ENCODE assay signal across 20 cellular contexts in the genomic region with DNA sequence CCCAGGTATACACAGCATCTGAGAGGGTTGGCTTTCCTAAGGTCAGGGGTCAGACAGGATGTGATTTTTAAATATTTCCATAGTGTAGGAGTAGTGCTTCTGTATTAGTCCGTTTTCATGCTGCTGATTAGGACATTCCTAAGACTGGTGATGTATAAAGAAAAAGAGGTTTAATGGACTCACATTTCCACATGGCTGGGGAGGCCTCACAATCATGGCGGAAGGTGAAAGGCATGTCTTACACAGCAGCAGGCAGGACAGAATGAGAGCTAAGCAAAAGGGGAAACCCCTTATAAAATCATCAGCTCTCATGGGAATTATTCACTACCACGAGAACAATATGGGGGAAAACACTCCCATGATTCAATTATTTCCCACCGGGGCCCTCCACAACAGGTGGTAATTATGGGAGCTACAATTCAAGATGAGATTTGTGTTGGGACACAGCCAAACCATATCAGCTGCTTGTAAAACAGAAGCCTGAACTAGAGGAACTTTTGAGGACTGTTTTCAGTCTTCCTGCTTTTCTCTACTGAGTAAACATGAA.
DNase-seq lines count a peak whose midpoint lies in the region; ATAC-seq and TF ChIP-seq lines count a peak whose summit lies in the region.
"Had no signal": no experiment of that assay in that cellular context is flagged by ENCODE, and none has a peak within 500 bp of the region (broad histone marks: within the 10 kb centered on the region; RNA-seq: fewer than 3 reads in every experiment).

No MANE protein-coding gene starts in this region.

- H3K79me2 ChIP-seq in mesendoderm (ENCODE audit: control insufficient read depth, insufficient read depth, low read length), result no peaks in the 10 kb centered on the region

- no peaks in the 10 kb centered on the region for H3K79me1 ChIP-seq in mesendoderm (ENCODE audit: low read length)

- no peak overlapping the region for H3K4ac ChIP-seq in mesendoderm (ENCODE audit: low read depth, low read length)

- H2AK5ac ChIP-seq in mesendoderm (ENCODE audit: low read length), result no peak overlapping the region

- no peak for ATAC-seq in GM18867 (IDR thresholded peaks at IDR 0.05; ENCODE audit: unreplicated experiment)
- ATAC-seq: activated CD4-positive, CD25-positive, alpha-beta regulatory T cell treated with anti-CD3 and anti-CD28 coated beads, Interleukin-2, amount 50 U/mL, for 24 hours; HepG2; sciatic nerve had no signal

- H3K56ac ChIP-seq in mesendoderm (ENCODE audit: low read length), result no peak overlapping the region

- H3K27ac ChIP-seq in BLaER1 (no peak overlapping the region), HEK293 (ENCODE audit: extremely low read depth, low read depth, low read length) (no peak overlapping the region), SK-N-MC (no peak overlapping the region), mesendoderm (ENCODE audit: low read depth, low read length) (no peak overlapping the region)
- H3K27ac ChIP-seq: esophagus muscularis mucosa, suprapubic skin had no signal

- no peaks in the 10 kb centered on the region for H3K27me3 ChIP-seq in BLaER1
- H3K27me3 ChIP-seq in mesendoderm (ENCODE audit: insufficient read depth, low read length, poor library complexity), result no peaks in the 10 kb centered on the region
- H3K27me3 ChIP-seq: esophagus muscularis mucosa, suprapubic skin had no signal

- no peak for TF ChIP-seq CTCF in HEK293 (tag by site-specific recombination; IDR thresholded peaks at IDR 0.05)

- H3K4me3 ChIP-seq in BLaER1, result no peak overlapping the region
- H3K4me3 ChIP-seq in HEK293 (ENCODE audit: low read depth, low read length), result no peak overlapping the region
- no peak overlapping the region for H3K4me3 ChIP-seq in SK-N-MC
- H3K4me3 ChIP-seq in mesendoderm (ENCODE audit: low read length), result no peak overlapping the region
- H3K4me3 ChIP-seq: esophagus muscularis mucosa, suprapubic skin had no signal

- H2BK120ac ChIP-seq in mesendoderm (ENCODE audit: low read depth, low read length), result no peak overlapping the region

- no peak overlapping the region for H3K23ac ChIP-seq in mesendoderm (ENCODE audit: low read length)

- CTCF ChIA-PET in HEK293 (lab: Yijun Ruan, JAX), result no interaction called here

- no peak overlapping the region for H3K18ac ChIP-seq in mesendoderm (ENCODE audit: low read length)

- H3K9ac ChIP-seq in BLaER1, result no peak overlapping the region
- H3K9ac ChIP-seq in SK-N-MC (ENCODE audit: insufficient read length), result no peak overlapping the region
- H3K9ac ChIP-seq in mesendoderm (ENCODE audit: low read length), result no peak overlapping the region

- H4K20me1 ChIP-seq in BLaER1, result no peaks in the 10 kb centered on the region

- no CpG with 5 or more reads among the region's 4 CpGs for WGBS in mesendoderm (ENCODE audit: extremely low coverage, insufficient coverage, low lambda C conversion rate)

- H2BK15ac ChIP-seq in mesendoderm (replicated peaks; ENCODE audit: low read depth), result no peak overlapping the region

- H3K4me1 ChIP-seq in BLaER1, result peaks cover 9% of the 10 kb centered on the region
- no peaks in the 10 kb centered on the region; the same call in 1 of the 2 replicates for H3K4me1 ChIP-seq in HEK293 (ENCODE audit: control insufficient read depth, insufficient read depth, low read length)
- H3K4me1 ChIP-seq in mesendoderm (ENCODE audit: control insufficient read depth, low read depth, low read length), result no peaks in the 10 kb centered on the region
- H3K4me1 ChIP-seq: esophagus muscularis mucosa, suprapubic skin had no signal

- 0 out of 2 replicates have a peak overlapping the region, but pooled peaks have one; percentile 5 for H3K4me2 ChIP-seq in BLaER1
- no peak overlapping the region for H3K4me2 ChIP-seq in mesendoderm (ENCODE audit: low read length)

- H4K8ac ChIP-seq in mesendoderm (ENCODE audit: low read depth, low read length), result no peak overlapping the region

- no peak overlapping the region for H2BK5ac ChIP-seq in mesendoderm (ENCODE audit: low read length)

- H3K9me3 ChIP-seq in BLaER1 (no peaks in the 10 kb centered on the region), HEK293 (ENCODE audit: control insufficient read depth, insufficient read depth, low read depth, low read length) (no peaks in the 10 kb centered on the region), SK-N-MC (ENCODE audit: low read depth, low read length) (no peaks in the 10 kb centered on the region)
- H3K9me3 ChIP-seq: esophagus muscularis mucosa, suprapubic skin had no signal

- peak; percentile 14 for DNase-seq in SK-N-MC (ENCODE audit: low read depth, low spot score)
- DNase-seq in left kidney (ENCODE audit: low read depth, low spot score), result peak; percentile 30
- DNase-seq in mesendoderm, result no peak
- no peak for DNase-seq in hepatic stellate cell (ENCODE audit: low spot score)
- DNase-seq: activated naive CD4-positive, alpha-beta T cell treated with anti-CD3 and anti-CD28 coated beads for 36 hours; activated T-cell treated with anti-CD3 and anti-CD28 coated beads, Interleukin-2, amount 50 U/mL, for 24 hours; anterior cingulate cortex; effector memory CD4-positive, alpha-beta T cell; HFFc6; NCI-H1694; NCI-H446; nephron progenitor cell had no signal

- no peak overlapping the region for H4K5ac ChIP-seq in mesendoderm (ENCODE audit: low read length)

- POLR2A ChIA-PET in HEK293 (lab: Yijun Ruan, JAX), result no interaction called here

- H3K36me3 ChIP-seq in BLaER1 (no peaks in the 10 kb centered on the region), HEK293 (ENCODE audit: control insufficient read depth in 2 of 2, insufficient read depth in 1 of 2, low read length in 2 of 2) (no peaks in the 10 kb centered on the region), SK-N-MC (ENCODE audit: insufficient read depth, low read length) (no peaks in the 10 kb centered on the region), mesendoderm (ENCODE audit: control insufficient read depth, insufficient read depth, low read length) (no peaks in the 10 kb centered on the region)
- H3K36me3 ChIP-seq: esophagus muscularis mucosa, suprapubic skin had no signal

TF ChIP-seq in HEK293, 187 proteins besides CTCF, POLR2A, EP300 and RAD21 (continues in another document):
- TF ChIP-seq ZNF274 (IDR thresholded peaks at IDR 0.05; ENCODE audit: low read length) (no peak), ZNF274 (tag by site-specific recombination; IDR thresholded peaks at IDR 0.05; ENCODE audit: borderline replicate concordance) (no peak), IKZF3 (tag by site-specific recombination; IDR thresholded peaks at IDR 0.05) (peak; percentile 80), ZNF23 (tag by site-specific recombination; IDR thresholded peaks at IDR 0.05; ENCODE audit: borderline replicate concordance) (no peak), ZNF37A (tag by site-specific recombination; IDR thresholded peaks at IDR 0.05) (no peak), ZXDB (tag by site-specific recombination; IDR thresholded peaks at IDR 0.05) (peak; percentile 39; the same call in 1 of the 2 replicates), ZNF211 (tag by site-specific recombination; IDR thresholded peaks at IDR 0.05; ENCODE audit: low read depth) (no peak), ZNF324 (tag by site-specific recombination; IDR thresholded peaks at IDR 0.05) (no peak), ZNF350 (tag by site-specific recombination; IDR thresholded peaks at IDR 0.05) (no peak), ZNF670 (tag by site-specific recombination; IDR thresholded peaks at IDR 0.05; ENCODE audit: low read depth) (no peak), ZFHX2 (tag by site-specific recombination; conservative IDR thresholded peaks at IDR 0.05) (no peak), ZFP69B (tag by site-specific recombination; IDR thresholded peaks at IDR 0.05) (no peak), MYNN (tag by site-specific recombination; IDR thresholded peaks at IDR 0.05; ENCODE audit: borderline replicate concordance) (no peak), ZNF747 (tag by site-specific recombination; IDR thresholded peaks at IDR 0.05) (no peak)
- TF ChIP-seq, protein P1, sequence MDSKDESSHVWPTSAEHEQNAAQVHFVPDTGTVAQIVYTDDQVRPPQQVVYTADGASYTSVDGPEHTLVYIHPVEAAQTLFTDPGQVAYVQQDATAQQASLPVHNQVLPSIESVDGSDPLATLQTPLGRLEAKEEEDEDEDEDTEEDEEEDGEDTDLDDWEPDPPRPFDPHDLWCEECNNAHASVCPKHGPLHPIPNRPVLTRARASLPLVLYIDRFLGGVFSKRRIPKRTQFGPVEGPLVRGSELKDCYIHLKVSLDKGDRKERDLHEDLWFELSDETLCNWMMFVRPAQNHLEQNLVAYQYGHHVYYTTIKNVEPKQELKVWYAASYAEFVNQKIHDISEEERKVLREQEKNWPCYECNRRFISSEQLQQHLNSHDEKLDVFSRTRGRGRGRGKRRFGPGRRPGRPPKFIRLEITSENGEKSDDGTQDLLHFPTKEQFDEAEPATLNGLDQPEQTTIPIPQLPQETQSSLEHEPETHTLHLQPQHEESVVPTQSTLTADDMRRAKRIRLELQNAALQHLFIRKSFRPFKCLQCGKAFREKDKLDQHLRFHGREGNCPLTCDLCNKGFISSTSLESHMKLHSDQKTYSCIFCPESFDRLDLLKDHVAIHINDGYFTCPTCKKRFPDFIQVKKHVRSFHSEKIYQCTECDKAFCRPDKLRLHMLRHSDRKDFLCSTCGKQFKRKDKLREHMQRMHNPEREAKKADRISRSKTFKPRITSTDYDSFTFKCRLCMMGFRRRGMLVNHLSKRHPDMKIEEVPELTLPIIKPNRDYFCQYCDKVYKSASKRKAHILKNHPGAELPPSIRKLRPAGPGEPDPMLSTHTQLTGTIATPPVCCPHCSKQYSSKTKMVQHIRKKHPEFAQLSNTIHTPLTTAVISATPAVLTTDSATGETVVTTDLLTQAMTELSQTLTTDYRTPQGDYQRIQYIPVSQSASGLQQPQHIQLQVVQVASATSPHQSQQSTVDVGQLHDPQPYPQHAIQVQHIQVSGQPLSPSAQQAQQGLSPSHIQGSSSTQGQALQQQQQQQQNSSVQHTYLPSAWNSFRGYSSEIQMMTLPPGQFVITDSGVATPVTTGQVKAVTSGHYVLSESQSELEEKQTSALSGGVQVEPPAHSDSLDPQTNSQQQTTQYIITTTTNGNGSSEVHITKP (tag by site-specific recombination; IDR thresholded peaks at IDR 0.05), result 0 out of 2 replicates have a peak, but pooled peaks have one; percentile 20

Comparison
In these comparisons a context has a peak if more than half of its experiments do, and no peak if none do; other contexts are left out.
1. DNase-seq: peak in SK-N-MC (single experiment) and left kidney (single experiment); none in mesendoderm (single experiment) and hepatic stellate cell (single experiment).